ENCODE assay signal across 8 cellular contexts in genomic region chr2:46985512-46985911, GRCh38. TPM values are rescaled to one million over a fixed set of nuclear protein-coding genes. Genes with fewer than 3 reads are reported as not detected.
DNase-seq lines count a peak whose midpoint lies in the region; ATAC-seq, FAIRE-seq and TF ChIP-seq lines count a peak whose summit lies in the region.
"Had no signal": no experiment of that assay in that cellular context is flagged by ENCODE, and none has a peak within 500 bp of the region (broad histone marks: within the 10 kb centered on the region; RNA-seq: fewer than 3 reads in every experiment).

No MANE protein-coding gene starts in this region.

- ATAC-seq in GM19035 (IDR thresholded peaks at IDR 0.05; ENCODE audit: unreplicated experiment): peak; percentile 20
- ATAC-seq in IMR-90 (ENCODE audit: low read depth): peak; percentile 7
- ATAC-seq in GM12878: peak; percentile 54

- in situ Hi-C loops in IMR-90 (cut with MboI; ENCODE audit: low sequenced_read_pairs) (no loop called here), GM12878 (cut with MboI) (no loop called here)

- BruUV-seq in IMR-90 (replicated peaks; lab: Mats Ljungman, UMichigan): no TSS peak
- no TSS peak for BruUV-seq in GM12878 (replicated peaks; lab: Mats Ljungman, UMichigan)

- WGBS in IMR-90 (ENCODE audit: extremely low coverage in 2 of 2, insufficient read length in 1 of 2), 2 experiments: no CpG with 5 or more reads among the region's 2 CpGs
- 0% methylated on average over 2 of the region's 2 CpGs for WGBS in GM12878 (ENCODE audit: insufficient coverage, insufficient replicate concordance, low lambda C conversion rate, missing lambda C conversion rate)

- H3K4me1 ChIP-seq in IMR-90 (ENCODE audit: control insufficient read depth, insufficient read depth, low read length) (peaks cover 47% of the 10 kb centered on the region), GM12878 (ENCODE audit: control insufficient read depth, insufficient read depth, low read length) (peaks cover 57% of the 10 kb centered on the region), osteoblast (ENCODE audit: insufficient read depth, low read length) (peaks cover 38% of the 10 kb centered on the region)

- H3K4ac ChIP-seq in IMR-90 (ENCODE audit: low read depth, low read length): peak overlapping the region; percentile 100

- peaks cover 15% of the 10 kb centered on the region for H3K9me1 ChIP-seq in IMR-90 (ENCODE audit: insufficient read depth, low read length)

- H3K9ac ChIP-seq in IMR-90 (ENCODE audit: low read depth, low read length) (peak overlapping the region; percentile 39; the same call in 1 of the 2 replicates), GM12878 (ENCODE audit: control insufficient read depth, insufficient read depth, low read length) (peak overlapping the region; percentile 67)

- peak overlapping the region; percentile 98 for H2BK120ac ChIP-seq in IMR-90 (ENCODE audit: low read depth, low read length)

- H3K4me3 ChIP-seq in IMR-90 (ENCODE audit: insufficient read depth, low read depth, low read length) (no peak overlapping the region), GM12878 (peak overlapping the region; percentile 37; the same call in 1 of the 2 replicates), osteoblast (ENCODE audit: insufficient read depth, low read length) (no peak overlapping the region)
- H3K4me3 ChIP-seq: ovary had no signal

- FAIRE-seq in GM12878 (lab: Jason Lieb, UNC): no peak

- peak overlapping the region; percentile 71 for H4K5ac ChIP-seq in IMR-90 (ENCODE audit: low read depth, low read length)

- CTCF ChIA-PET in IMR-90 (lab: Yijun Ruan, JAX) (interaction anchor here (0.6 kb wide), 1 partner anchor 1323 kb away, joined by 3 read pairs; no protein-coding TSS in a partner anchor), GM12878 (lab: Yijun Ruan, JAX) (interaction anchor here (0.6 to 1.2 kb wide), 4 partner anchors 56 to 797 kb away, joined by 3 to 5 read pairs (median 4); no protein-coding TSS in a partner anchor)

- H2BK15ac ChIP-seq in IMR-90 (ENCODE audit: low read depth, low read length): peak overlapping the region; percentile 93

- peak overlapping the region; percentile 89 for H2BK5ac ChIP-seq in IMR-90 (ENCODE audit: low read depth, low read length, poor library complexity, severe bottlenecking)

- RAD21 ChIA-PET in GM12878 (lab: Charles Lee; ENCODE audit: unreplicated experiment): interaction anchor here (0.6 to 1.8 kb wide), 6 partner anchors 12 to 403 kb away, joined by 3 to 12 read pairs (median 3); no protein-coding TSS in a partner anchor

- H3K79me2 ChIP-seq in GM12878 (ENCODE audit: control insufficient read depth, insufficient read depth, low read length) (peaks cover 28% of the 10 kb centered on the region), osteoblast (ENCODE audit: insufficient read depth, low read length) (peaks cover 53% of the 10 kb centered on the region)

- TF ChIP-seq CTCF in IMR-90 (conservative IDR thresholded peaks at IDR 0.05; ENCODE audit: low read depth, low read length): no peak
- TF ChIP-seq CTCF in GM12878 (IDR thresholded peaks at IDR 0.05 in 2 of 3, conservative IDR thresholded peaks at IDR 0.05 in 1 of 3; ENCODE audit: control insufficient read depth in 2 of 3, extremely low read depth in 1 of 3, insufficient read depth in 1 of 3, low read depth in 3 of 3, low read length in 3 of 3): no peak
- TF ChIP-seq CTCF in osteoblast (IDR thresholded peaks at IDR 0.05; ENCODE audit: extremely low read depth, low read depth, low read length): no peak

- H2AK9ac ChIP-seq in IMR-90 (replicated peaks; ENCODE audit: low read depth, low read length, poor library complexity): peak overlapping the region; percentile 98

- H4K91ac ChIP-seq in IMR-90 (ENCODE audit: insufficient read depth, low read depth, low read length): peak overlapping the region; percentile 97

- peak overlapping the region; percentile 69 for H3K56ac ChIP-seq in IMR-90 (ENCODE audit: extremely low read depth, insufficient read depth, low read length)

- DNase-seq in IMR-90 (peak; percentile 47), GM12878 (ENCODE audit: low read depth, low spot score) (no peak), osteoblast (ENCODE audit: insufficient read length, low spot score, missing footprints) (peak; percentile 77), SKM-1 (lab: John Stamatoyannopoulos, UW; ENCODE audit: unreplicated experiment) (no peak), NCI-H1436 (lab: John Stamatoyannopoulos, UW) (no peak), NCI-H1417 (lab: John Stamatoyannopoulos, UW) (no peak)

- H3K36me3 ChIP-seq in IMR-90 (ENCODE audit: control insufficient read depth, insufficient read depth, low read length) (peaks cover 18% of the 10 kb centered on the region), GM12878 (ENCODE audit: control insufficient read depth in 2 of 2, insufficient read depth in 2 of 2, low read length in 1 of 2) (peaks cover 8 to 21% of the 10 kb centered on the region in 2 experiments), osteoblast (ENCODE audit: insufficient read depth, low read length) (peaks cover 61% of the 10 kb centered on the region)
- H3K36me3 ChIP-seq: ovary had no signal

- no peaks in the 10 kb centered on the region for H3K27me3 ChIP-seq in IMR-90 (ENCODE audit: control insufficient read depth, insufficient read depth, low read length)
- no peaks in the 10 kb centered on the region for H3K27me3 ChIP-seq in GM12878 (replicated peaks in 1 of 2; ENCODE audit: control insufficient read depth in 2 of 2, insufficient read depth in 2 of 2, low read length in 1 of 2)
- H3K27me3 ChIP-seq in osteoblast (ENCODE audit: insufficient read depth, low read length): no peaks in the 10 kb centered on the region
- H3K27me3 ChIP-seq: ovary had no signal

- intact Hi-C loops in IMR-90 (cut with micrococcal nuclease): loop anchor here (2.0 kb wide), 1 partner anchor 67 kb away; no protein-coding TSS in a partner anchor
- intact Hi-C loops in GM12878 (cut with micrococcal nuclease; ENCODE audit: unreplicated experiment): no loop called here

- dilution Hi-C loops in IMR-90 (cut with HindIII; ENCODE audit: low sequenced_read_pairs, unreplicated experiment): no loop called here

- H3K27ac ChIP-seq in IMR-90 (ENCODE audit: insufficient read depth, low read length) (peak overlapping the region; percentile 81), GM12878 (ENCODE audit: control insufficient read depth, insufficient read depth) (peak overlapping the region; percentile 89), osteoblast (ENCODE audit: low read depth, low read length) (peak overlapping the region; percentile 89)

- TF ChIP-seq RAD21 in IMR-90 (IDR thresholded peaks at IDR 0.05; ENCODE audit: low read length): no peak
- no peak for TF ChIP-seq RAD21 in GM12878 (IDR thresholded peaks at IDR 0.05; ENCODE audit: insufficient read depth, low read depth, low read length)

- peak overlapping the region; percentile 99 for H2AK5ac ChIP-seq in IMR-90 (ENCODE audit: low read depth, low read length)

- peaks cover 38 to 93% of the 10 kb centered on the region in 2 experiments for H3K79me1 ChIP-seq in IMR-90 (ENCODE audit: low read depth in 1 of 2, low read length in 2 of 2)

- H4K8ac ChIP-seq in IMR-90 (ENCODE audit: low read depth in 2 of 2, low read length in 2 of 2): peak overlapping the region; percentile 24 to 96

- TF ChIP-seq POLR2A in IMR-90 (IDR thresholded peaks at IDR 0.05; ENCODE audit: low read depth, low read length): no peak
- no peak for TF ChIP-seq POLR2A in GM12878 (IDR thresholded peaks at IDR 0.05; ENCODE audit: low read depth, low read length)

- peaks cover 10% of the 10 kb centered on the region for H4K20me1 ChIP-seq in IMR-90 (ENCODE audit: insufficient read depth, low read length)
- no peaks in the 10 kb centered on the region; the same call in 1 of the 2 replicates for H4K20me1 ChIP-seq in GM12878 (ENCODE audit: control insufficient read depth, insufficient read depth)
- H4K20me1 ChIP-seq in osteoblast (ENCODE audit: insufficient read depth, low read length): peaks cover 22% of the 10 kb centered on the region

- H3K23ac ChIP-seq in IMR-90 (ENCODE audit: low read depth, low read length): peak overlapping the region; percentile 82

- H3K18ac ChIP-seq in IMR-90 (ENCODE audit: low read depth, low read length): peak overlapping the region; percentile 72

- H2BK20ac ChIP-seq in IMR-90 (ENCODE audit: low read depth, low read length): peak overlapping the region; percentile 95

- no peaks in the 10 kb centered on the region for H3K9me3 ChIP-seq in IMR-90 (ENCODE audit: control insufficient read depth, insufficient read depth, low read length)
- no peaks in the 10 kb centered on the region for H3K9me3 ChIP-seq in GM12878 (replicated peaks; ENCODE audit: control insufficient read depth, insufficient read depth, low read length)
- no peaks in the 10 kb centered on the region for H3K9me3 ChIP-seq in osteoblast (ENCODE audit: low read depth, low read length)
- H3K9me3 ChIP-seq: ovary had no signal

- H2AFZ ChIP-seq in IMR-90 (replicated peaks; ENCODE audit: low read length, poor library complexity): no peak overlapping the region
- peak overlapping the region; percentile 35; the same call in 1 of the 2 replicates for H2AFZ ChIP-seq in GM12878 (ENCODE audit: control insufficient read depth, low read depth, low read length)
- no peak overlapping the region for H2AFZ ChIP-seq in osteoblast (ENCODE audit: low read length)

- H3K4me2 ChIP-seq in IMR-90 (ENCODE audit: low read depth, low read length): peak overlapping the region; percentile 15; the same call in 1 of the 2 replicates
- peak overlapping the region; percentile 67 for H3K4me2 ChIP-seq in GM12878 (ENCODE audit: control insufficient read depth, insufficient read depth)
- H3K4me2 ChIP-seq in osteoblast (ENCODE audit: insufficient read depth, low read length): peak overlapping the region; percentile 21

- SMC1A ChIA-PET in GM12878 (lab: Charles Lee; ENCODE audit: uncharacterized antibody, unreplicated experiment): interaction anchor here (0.6 to 1.3 kb wide), 5 partner anchors 56 to 343 kb away, joined by 3 to 5 read pairs (median 3); no protein-coding TSS in a partner anchor

- peak overlapping the region; percentile 97 for H3K14ac ChIP-seq in IMR-90 (replicated peaks; ENCODE audit: low read depth, low read length)

- no peak for TF ChIP-seq EP300 in GM12878 (IDR thresholded peaks at IDR 0.05; ENCODE audit: borderline replicate concordance in 1 of 2, control insufficient read depth in 1 of 2, low read depth in 2 of 2, low read length in 2 of 2)

- POLR2A ChIA-PET in IMR-90 (lab: Charles Lee; ENCODE audit: unreplicated experiment) (no interaction called here), GM12878 (lab: Charles Lee) (interaction anchor here (0.8 to 3.1 kb wide), 4 partner anchors 187 to 328 kb away, joined by 3 to 9 read pairs (median 4); no protein-coding TSS in a partner anchor)

RNA-seq across cellular contexts. Expression of gene TTC7A, which starts 44.5 kb away (rescaled TPM):
- total RNA-seq in IMR-90 (2012; rRNA removed) (10.6 and 11.8 TPM in 2 replicates), GM12878 (2014; rRNA removed) (32.3 and 32.5 TPM in 2 replicates), GM12878 (2014; rRNA removed; fragmentation: Illumina TruSeq; extraction: Trizol) (13.4 and 13.8 TPM in 2 replicates), GM12878 (2021) (50.8 and 51.6 TPM in 2 replicates), osteoblast (41.0 and 44.5 TPM in 2 replicates)
- polyA plus RNA-seq in IMR-90 (2012; rRNA removed) (23.0 and 23.9 TPM in 2 replicates), GM12878 (2011; rRNA removed) (9.8 and 18.7 TPM in 2 replicates), GM12878 (2014; fragmentation: Illumina TruSeq; extraction: Trizol) (12.4 and 25.4 TPM in 2 replicates), GM12878 (2014; fragmentation: Nextera tagmentation; extraction: Ambion mirVana) (1 to 10 TPM; 2.1 to 3.5 TPM), GM12878 (2014; rRNA removed) (28.3 and 28.8 TPM in 2 replicates), GM12878 (2016; fragmentation: Nextera tagmentation; extraction: Ambion mirVana) (10 to 100 TPM in 1 of 2 experiments, 1 to 10 TPM in 1; 7.5 to 24.2 TPM)
- polyA plus RNA-seq in IMR-90 (2012; cell fraction: cytosol; rRNA removed): 13.6 and 14.0 TPM in 2 replicates
- 111 and 172 TPM in 2 replicates for polyA plus RNA-seq in IMR-90 (2012; cell fraction: nucleus; rRNA removed; ENCODE audit: low replicate concordance)
- 82.8 and 96.3 TPM in 2 replicates for total RNA-seq in GM12878 (2013; cell fraction: nucleolus; rRNA removed)
- polyA plus RNA-seq in GM12878 (2011; ENCODE audit: low read depth): 9.5 TPM
- 23.4 and 25.5 TPM in 2 replicates for polyA plus RNA-seq in GM12878 (2011; cell fraction: cytosol; rRNA removed)
- 62.3 and 80.4 TPM in 2 replicates for polyA plus RNA-seq in GM12878 (2011; cell fraction: nucleus; rRNA removed)
- 22.5 and 22.9 TPM in 2 replicates for polyA plus RNA-seq in GM12878 (2012)
- polyA minus RNA-seq in GM12878 (2011; rRNA and poly(A)+ RNA removed): 25.9 and 47.3 TPM in 2 replicates
- 10.2 and 13.3 TPM in 2 replicates for polyA minus RNA-seq in GM12878 (2011; cell fraction: cytosol; rRNA and poly(A)+ RNA removed)
- 30.1 and 47.2 TPM in 2 replicates for polyA minus RNA-seq in GM12878 (2011; cell fraction: nucleus; rRNA and poly(A)+ RNA removed)

Comparison
In these comparisons a context has a peak if more than half of its experiments do, and no peak if none do; other contexts are left out.
1. DNase-seq: peak in IMR-90 (single experiment) and osteoblast (single experiment); none in GM12878 (single experiment), SKM-1 (single experiment), NCI-H1436 (single experiment) and NCI-H1417 (0 of 3).
2. H3K4me2 ChIP-seq: peak in every context shown above with its lines; median percentile 67 in GM12878; 21 in osteoblast; 15 in IMR-90.
3. Peak in every context shown above with its lines, with median percentiles within 50 percentile points of each other: ATAC-seq and H3K27ac ChIP-seq.